27 cellular contexts compared by ENCODE assay signal in the genomic region with DNA sequence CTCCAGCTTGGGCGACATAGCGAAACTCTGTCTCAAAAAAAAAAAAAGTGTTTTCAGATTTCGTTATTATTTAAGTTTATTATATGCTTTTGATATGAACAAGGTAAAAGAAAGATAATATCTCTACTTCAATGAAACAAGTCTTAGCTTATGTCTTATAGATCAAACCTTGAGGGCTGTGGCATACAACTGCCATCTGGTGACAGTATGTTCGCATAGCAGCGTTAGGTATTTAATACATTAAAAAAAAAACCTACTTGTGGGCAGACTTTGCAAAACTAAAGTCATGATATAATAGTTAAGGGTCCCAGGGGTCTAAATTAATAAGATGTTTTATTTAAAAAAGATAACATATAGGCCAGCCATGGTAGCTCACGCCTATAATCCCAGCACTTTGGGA.
DNase-seq lines count a peak whose midpoint lies in the region; ATAC-seq, FAIRE-seq and TF ChIP-seq lines count a peak whose summit lies in the region.
"Had no signal": no experiment of that assay in that cellular context is flagged by ENCODE, and none has a peak within 500 bp of the region (broad histone marks: within the 10 kb centered on the region; RNA-seq: fewer than 3 reads in every experiment).

No MANE protein-coding gene starts in this region.

- no peaks in the 10 kb centered on the region for H3F3A ChIP-seq in GM23338 (replicated peaks; ENCODE audit: low read depth)
- no peaks in the 10 kb centered on the region; the same call in 1 of the 2 replicates for H3F3A ChIP-seq in PC-9 (ENCODE audit: insufficient read depth, low read depth)

- H3K36me3 Mint-ChIP-seq in GM23338 (ENCODE audit: low read depth), result no peaks in the 10 kb centered on the region
- H3K36me3 Mint-ChIP-seq: natural killer cell had no signal

- FAIRE-seq in A204.1 (lab: Jason Lieb, UNC), result peak; percentile 68
- FAIRE-seq: GM12891, HepG2, RCC 7860, small intestine, TTC549, urothelium cell line had no signal

- DNase-seq in GM23338 (ENCODE audit: low spot score) (peak; percentile 12), PC-9 (peak; percentile 35 to 72), erythroblast (lab: John Stamatoyannopoulos, UW) (peak; percentile 0 to 1), Karpas-422 (no peak), left lung (no peak), stomach (no peak), ovary (no peak)
- DNase-seq: activated CD4-positive, alpha-beta T cell treated with anti-CD3 and anti-CD28 coated beads, Interleukin-2, amount 10 ng/mL, durations not matched to agents 7 days and 5 days; AML-193; effector CD8-positive, alpha-beta T cell; GDM1; hypothalamus; kidney; mesendoderm; natural killer cell; NCI-H1048; NCI-H2081 treated with DMSO at 0.1 percent for 48 hours; psoas muscle; small intestine; stimulated activated CD4-positive, alpha-beta T cell treated with anti-CD3 and anti-CD28 coated beads, Interleukin-4, amount 100 ng/mL, for 1 hour had no signal

- H3K9me3 ChIP-seq in PC-9 (ENCODE audit: insufficient read depth, low read depth), result no peaks in the 10 kb centered on the region
- no peaks in the 10 kb centered on the region for H3K9me3 ChIP-seq in Karpas-422 (ENCODE audit: low read length)
- H3K9me3 ChIP-seq in left lung, result no peaks in the 10 kb centered on the region
- H3K9me3 ChIP-seq in stomach, result no peaks in the 10 kb centered on the region
- no peaks in the 10 kb centered on the region for H3K9me3 ChIP-seq in ovary
- H3K9me3 ChIP-seq: psoas muscle had no signal

- H3K27ac ChIP-seq in GM23338 (ENCODE audit: low read depth) (no peak overlapping the region), PC-9 (no peak overlapping the region), Karpas-422 (ENCODE audit: low read length) (no peak overlapping the region), left lung (no peak overlapping the region), stomach (no peak overlapping the region), ovary (no peak overlapping the region)
- H3K27ac ChIP-seq: psoas muscle had no signal

- H3K27ac Mint-ChIP-seq in GM23338, result no peak overlapping the region
- H3K27ac Mint-ChIP-seq: activated CD4-positive, alpha-beta T cell treated with anti-CD3 and anti-CD28 coated beads, Interleukin-2, amount 10 ng/mL, durations not matched to agents 7 days and 5 days had no signal

- TF ChIP-seq POLR2A in erythroblast (IDR thresholded peaks at IDR 0.05; ENCODE audit: low read length) (no peak), stomach (IDR thresholded peaks at IDR 0.05) (no peak), ovary (IDR thresholded peaks at IDR 0.05) (no peak)

- BruUV-seq in PC-9 (replicated peaks; lab: Mats Ljungman, UMichigan), result no TSS peak

- WGBS in stomach, 5 donors, result 71 to 86% (median 81%) methylated on average over 4 to 6 of the region's 6 CpGs
- WGBS in ovary, 3 donors, result 80 to 81% (median 80%) methylated on average over 6 of the region's 6 CpGs

- H3K9me3 Mint-ChIP-seq in GM23338, result no peaks in the 10 kb centered on the region; the same call in 2 of the 3 replicates
- H3K9me3 Mint-ChIP-seq: activated CD4-positive, alpha-beta T cell treated with anti-CD3 and anti-CD28 coated beads, Interleukin-2, amount 10 ng/mL, durations not matched to agents 7 days and 5 days; central memory CD8-positive, alpha-beta T cell; natural killer cell had no signal

- H3K4me3 ChIP-seq in GM23338 (no peak overlapping the region), PC-9 (no peak overlapping the region), Karpas-422 (ENCODE audit: low read length) (no peak overlapping the region), left lung (no peak overlapping the region), stomach (no peak overlapping the region), ovary (no peak overlapping the region)
- H3K4me3 ChIP-seq: psoas muscle had no signal

- CTCF ChIA-PET in PC-9 (lab: Charles Lee), result interaction anchor here (0.5 to 1.0 kb wide), 7 partner anchors 12 to 417 kb away, joined by 3 to 6 read pairs (median 3); no protein-coding TSS in a partner anchor

- H3K4me2 ChIP-seq in GM23338 (no peak overlapping the region), PC-9 (no peak overlapping the region), Karpas-422 (ENCODE audit: low read depth, low read length, poor library complexity, severe bottlenecking) (no peak overlapping the region)

- no peaks in the 10 kb centered on the region for H3K4me1 ChIP-seq in GM23338 (ENCODE audit: insufficient read depth)
- no peaks in the 10 kb centered on the region for H3K4me1 ChIP-seq in PC-9 (replicated peaks; ENCODE audit: insufficient read depth)
- H3K4me1 ChIP-seq in Karpas-422 (ENCODE audit: low read length), result no peaks in the 10 kb centered on the region
- H3K4me1 ChIP-seq in left lung, result no peaks in the 10 kb centered on the region
- no peaks in the 10 kb centered on the region for H3K4me1 ChIP-seq in stomach
- no peaks in the 10 kb centered on the region for H3K4me1 ChIP-seq in ovary (ENCODE audit: insufficient read depth)
- H3K4me1 ChIP-seq: psoas muscle had no signal

- TF ChIP-seq CTCF in GM23338 (conservative IDR thresholded peaks at IDR 0.05; ENCODE audit: low read depth in 2 of 2) (peak; percentile 46 to 53), PC-9 (conservative IDR thresholded peaks at IDR 0.05) (peak; percentile 85), left lung (IDR thresholded peaks at IDR 0.05) (no peak), stomach (IDR thresholded peaks at IDR 0.05) (no peak), ovary (IDR thresholded peaks at IDR 0.05) (no peak)

- H3K4me1 Mint-ChIP-seq in GM23338, result peaks cover 3% of the 10 kb centered on the region; the same call in 1 of the 3 replicates
- H3K4me1 Mint-ChIP-seq: activated CD4-positive, alpha-beta T cell treated with anti-CD3 and anti-CD28 coated beads, Interleukin-2, amount 10 ng/mL, durations not matched to agents 7 days and 5 days; central memory CD8-positive, alpha-beta T cell had no signal

- H3K36me3 ChIP-seq in GM23338 (ENCODE audit: insufficient read depth) (no peaks in the 10 kb centered on the region), PC-9 (ENCODE audit: low read depth) (no peaks in the 10 kb centered on the region), Karpas-422 (ENCODE audit: insufficient read depth, low read length) (no peaks in the 10 kb centered on the region), left lung (no peaks in the 10 kb centered on the region), stomach (no peaks in the 10 kb centered on the region), ovary (no peaks in the 10 kb centered on the region)

- H3K4me3 Mint-ChIP-seq in GM23338, result no peak overlapping the region
- H3K4me3 Mint-ChIP-seq: activated CD4-positive, alpha-beta T cell treated with anti-CD3 and anti-CD28 coated beads, Interleukin-2, amount 10 ng/mL, durations not matched to agents 7 days and 5 days; central memory CD8-positive, alpha-beta T cell; natural killer cell had no signal

- no peaks in the 10 kb centered on the region for H3K9me2 ChIP-seq in GM23338 (ENCODE audit: insufficient read depth)
- H3K9me2 ChIP-seq in PC-9 (ENCODE audit: insufficient read depth), result no peaks in the 10 kb centered on the region
- no peaks in the 10 kb centered on the region for H3K9me2 ChIP-seq in Karpas-422 (replicated peaks; ENCODE audit: insufficient read depth, low read length)

- no peak overlapping the region for H3K9ac ChIP-seq in Karpas-422 (ENCODE audit: low read length)

- TF ChIP-seq EP300 in stomach (IDR thresholded peaks at IDR 0.05), result no peak
- TF ChIP-seq EP300 in ovary (IDR thresholded peaks at IDR 0.05), result no peak

- H4K20me1 ChIP-seq in GM23338 (replicated peaks; ENCODE audit: insufficient read depth), result no peaks in the 10 kb centered on the region
- H4K20me1 ChIP-seq in PC-9 (ENCODE audit: insufficient read depth), result no peaks in the 10 kb centered on the region
- H4K20me1 ChIP-seq in Karpas-422 (ENCODE audit: insufficient read depth, low read depth, low read length), result no peaks in the 10 kb centered on the region

- H2AFZ ChIP-seq in GM23338 (no peak overlapping the region), PC-9 (no peak overlapping the region), Karpas-422 (ENCODE audit: low read length) (no peak overlapping the region)

- no peaks in the 10 kb centered on the region for H3K79me2 ChIP-seq in GM23338 (replicated peaks; ENCODE audit: insufficient read depth)
- H3K79me2 ChIP-seq in PC-9 (ENCODE audit: low read depth), result no peaks in the 10 kb centered on the region
- no peaks in the 10 kb centered on the region for H3K79me2 ChIP-seq in Karpas-422 (ENCODE audit: low read length)

- peaks cover 5% of the 10 kb centered on the region for H3K27me3 Mint-ChIP-seq in GM23338 (ENCODE audit: insufficient read depth, low read depth, poor library complexity)
- H3K27me3 Mint-ChIP-seq: activated CD4-positive, alpha-beta T cell treated with anti-CD3 and anti-CD28 coated beads, Interleukin-2, amount 10 ng/mL, durations not matched to agents 7 days and 5 days; central memory CD8-positive, alpha-beta T cell had no signal

- ATAC-seq in GM23338 (no peak), left lung (no peak)
- ATAC-seq: HepG2, natural killer cell, psoas muscle had no signal

- intact Hi-C loops in PC-9 (cut with micrococcal nuclease; ENCODE audit: unreplicated experiment) (loop anchor here (1.0 to 5.0 kb wide), 4 partner anchors 33 to 360 kb away; no protein-coding TSS in a partner anchor), left lung (cut with DNase I) (no loop called here), stomach (cut with DNase I; ENCODE audit: low total_unique reads) (no loop called here), ovary (cut with DNase I) (no loop called here)

- POLR2A ChIA-PET in PC-9 (lab: Charles Lee; ENCODE audit: unreplicated experiment), result no interaction called here

- H3K27me3 ChIP-seq in GM23338 (ENCODE audit: insufficient read depth) (no peaks in the 10 kb centered on the region), PC-9 (ENCODE audit: insufficient read depth, low read depth) (no peaks in the 10 kb centered on the region), Karpas-422 (ENCODE audit: low read length) (no peaks in the 10 kb centered on the region), left lung (no peaks in the 10 kb centered on the region), stomach (peaks cover 0 to 8% (median 0%) of the 10 kb centered on the region in 3 donors), ovary (no peaks in the 10 kb centered on the region)

Comparison
In these comparisons a context has a peak if more than half of its experiments do, and no peak if none do; other contexts are left out.
1. DNase-seq: peak in GM23338 (single experiment), PC-9 (2 of 2) and erythroblast (2 of 2); none in Karpas-422 (single experiment), left lung (0 of 2), stomach (single experiment) and ovary (0 of 5).
2. CTCF ChIP-seq: peak in GM23338 (2 of 2) and PC-9 (single experiment); none in left lung (0 of 2), stomach (0 of 7) and ovary (0 of 3).